Comparison of ENCODE assay signal across 12 cellular contexts in the genomic region with DNA sequence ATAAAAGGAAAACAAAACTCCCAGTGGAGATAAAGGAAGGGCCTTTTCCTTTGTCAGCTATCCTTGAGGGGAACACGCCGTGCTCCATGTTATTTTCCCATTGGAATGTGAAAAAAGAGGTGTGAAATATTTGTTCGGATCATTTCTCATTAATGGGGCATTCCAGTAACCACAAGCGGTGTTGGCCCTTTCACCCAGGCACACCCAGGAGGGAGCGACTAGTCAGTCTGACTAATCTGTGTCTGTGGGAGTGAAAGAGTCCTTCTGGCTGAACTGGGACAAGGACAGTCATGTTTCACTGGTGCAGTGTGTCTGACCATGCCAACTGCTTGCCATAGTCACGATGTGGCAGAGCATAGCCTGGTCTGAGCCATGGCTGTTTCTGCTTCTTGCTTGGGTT. TPM values are rescaled to one million over a fixed set of nuclear protein-coding genes. Genes with fewer than 3 reads are reported as not detected.
DNase-seq lines count a peak whose midpoint lies in the region; ATAC-seq, FAIRE-seq and TF ChIP-seq lines count a peak whose summit lies in the region.
"Had no signal": no experiment of that assay in that cellular context is flagged by ENCODE, and none has a peak within 500 bp of the region (broad histone marks: within the 10 kb centered on the region; RNA-seq: fewer than 3 reads in every experiment).

No MANE protein-coding gene starts in this region.

- POLR2A ChIA-PET in A549 (lab: Yijun Ruan, JAX) = interaction anchor here (0.6 to 1.9 kb wide), 2 partner anchors 17 to 439 kb away, joined by 4 to 6 read pairs; no protein-coding TSS in a partner anchor
- POLR2A ChIA-PET in IMR-90 (lab: Charles Lee; ENCODE audit: unreplicated experiment) = interaction anchor here (0.6 kb wide), 1 partner anchor 340 kb away, joined by 5 read pairs; no protein-coding TSS in a partner anchor

- peak overlapping the region; percentile 52; the same call in 1 of the 3 replicates for H2BK15ac ChIP-seq in IMR-90 (ENCODE audit: low read depth, low read length)

- no peak for TF ChIP-seq RAD21 in A549 (conservative IDR thresholded peaks at IDR 0.05 in 1 of 2, IDR thresholded peaks at IDR 0.05 in 1 of 2)
- TF ChIP-seq RAD21 in IMR-90 (IDR thresholded peaks at IDR 0.05; ENCODE audit: low read length) = no peak

- peak; percentile 54 for FAIRE-seq in A549 (lab: Jason Lieb, UNC)

- H3K14ac ChIP-seq in IMR-90 (replicated peaks; ENCODE audit: low read depth, low read length) = peak overlapping the region; percentile 14; the same call in 1 of the 2 replicates

- H3K4me2 ChIP-seq in A549 (peak overlapping the region; percentile 37), IMR-90 (ENCODE audit: low read depth, low read length) (0 out of 2 replicates have a peak overlapping the region, but pooled peaks have one; percentile 21)

- no peak for TF ChIP-seq CTCF in A549 (IDR thresholded peaks at IDR 0.05)
- TF ChIP-seq CTCF in IMR-90 (conservative IDR thresholded peaks at IDR 0.05; ENCODE audit: low read depth, low read length) = no peak
- TF ChIP-seq CTCF in cardiac fibroblast (IDR thresholded peaks at IDR 0.05; ENCODE audit: low read depth, low read length) = no peak
- no peak for TF ChIP-seq CTCF in vagina (IDR thresholded peaks at IDR 0.05)

- no peak overlapping the region for H4K5ac ChIP-seq in IMR-90 (ENCODE audit: low read depth, low read length)

- H3K27ac ChIP-seq in A549 (peak overlapping the region; percentile 35 to 75), IMR-90 (ENCODE audit: insufficient read depth, low read length) (no peak overlapping the region), vagina (no peak overlapping the region)
- H3K27ac ChIP-seq in effector memory CD4-positive, alpha-beta T cell (ENCODE audit: insufficient read depth, low read length, poor library complexity, severe bottlenecking) = no peak overlapping the region
- H3K27ac ChIP-seq: cardiac muscle cell, SK-N-MC had no signal

- H2BK5ac ChIP-seq in IMR-90 (ENCODE audit: low read depth, low read length, poor library complexity, severe bottlenecking) = no peak overlapping the region

- H3K56ac ChIP-seq in IMR-90 (ENCODE audit: extremely low read depth, insufficient read depth, low read length) = no peak overlapping the region

- H3K4me1 ChIP-seq in A549 = peaks cover 33% of the 10 kb centered on the region
- H3K4me1 ChIP-seq in IMR-90 (ENCODE audit: control insufficient read depth, insufficient read depth, low read length) = peaks cover 5% of the 10 kb centered on the region
- H3K4me1 ChIP-seq in vagina = peaks cover 15% of the 10 kb centered on the region
- H3K4me1 ChIP-seq in effector memory CD4-positive, alpha-beta T cell (ENCODE audit: control insufficient read depth, insufficient read depth, low read length, poor library complexity, severe bottlenecking) = no peaks in the 10 kb centered on the region

- TF ChIP-seq EP300 in A549 (IDR thresholded peaks at IDR 0.05) = no peak

- H4K8ac ChIP-seq in IMR-90 (ENCODE audit: low read depth in 2 of 2, low read length in 2 of 2) = peak overlapping the region in 1 of 2 experiments; percentile 19; a peak in 1 of 4 replicates

- in situ Hi-C loops in IMR-90 (cut with MboI; ENCODE audit: low sequenced_read_pairs) = no loop called here

- intact Hi-C loops in IMR-90 (cut with micrococcal nuclease) (no loop called here), vagina (cut with DNase I) (no loop called here)

- peak overlapping the region; percentile 25; the same call in 1 of the 2 replicates for H4K91ac ChIP-seq in IMR-90 (ENCODE audit: insufficient read depth, low read depth, low read length)

- H3K4ac ChIP-seq in IMR-90 (ENCODE audit: low read depth, low read length) = peak overlapping the region; percentile 9

- no peaks in the 10 kb centered on the region for H3K79me1 ChIP-seq in IMR-90 (ENCODE audit: low read depth in 1 of 2, low read length in 2 of 2)

- H2AK9ac ChIP-seq in IMR-90 (replicated peaks; ENCODE audit: low read depth, low read length, poor library complexity) = no peak overlapping the region

- H3K36me3 ChIP-seq in IMR-90 (ENCODE audit: control insufficient read depth, insufficient read depth, low read length) (no peaks in the 10 kb centered on the region), vagina (no peaks in the 10 kb centered on the region)
- no peaks in the 10 kb centered on the region for H3K36me3 ChIP-seq in effector memory CD4-positive, alpha-beta T cell (ENCODE audit: control insufficient read depth, insufficient read depth, low read length)
- H3K36me3 ChIP-seq: cardiac muscle cell had no signal

- CTCF ChIA-PET in A549 (lab: Yijun Ruan, JAX) = interaction anchor here (0.6 to 2.9 kb wide), 6 partner anchors 10 to 150 kb away, joined by 3 to 15 read pairs (median 5); no protein-coding TSS in a partner anchor
- CTCF ChIA-PET in IMR-90 (lab: Yijun Ruan, JAX) = no interaction called here

- H2AK5ac ChIP-seq in IMR-90 (ENCODE audit: low read depth, low read length) = peak overlapping the region; percentile 26

- H3K9ac ChIP-seq in IMR-90 (ENCODE audit: low read depth, low read length) = no peak overlapping the region

- H3K23ac ChIP-seq in IMR-90 (ENCODE audit: low read depth, low read length) = peak overlapping the region; percentile 48; the same call in 1 of the 2 replicates

- BruUV-seq in IMR-90 (replicated peaks; lab: Mats Ljungman, UMichigan) = no TSS peak

- H2BK120ac ChIP-seq in IMR-90 (ENCODE audit: low read depth, low read length) = peak overlapping the region; percentile 9; the same call in 1 of the 2 replicates

- H2AFZ ChIP-seq in IMR-90 (replicated peaks; ENCODE audit: low read length, poor library complexity) = peak overlapping the region; percentile 16

- TF ChIP-seq POLR2A in A549 (IDR thresholded peaks at IDR 0.05; ENCODE audit: low read length) (no peak), IMR-90 (IDR thresholded peaks at IDR 0.05; ENCODE audit: low read depth, low read length) (no peak), vagina (IDR thresholded peaks at IDR 0.05) (no peak)

- H2BK20ac ChIP-seq in IMR-90 (ENCODE audit: low read depth, low read length) = peak overlapping the region; percentile 6

- DNase-seq in A549 (ENCODE audit: low read depth in 1 of 2, low spot score in 1 of 2) = peak; percentile 64 to 79
- peak; percentile 64 for DNase-seq in IMR-90
- peak; percentile 76 to 86 for DNase-seq in cardiac fibroblast (ENCODE audit: low read depth in 2 of 2)
- DNase-seq in kidney glomerular epithelial cell (lab: John Stamatoyannopoulos, UW) = peak; percentile 82
- no peak for DNase-seq in vagina (ENCODE audit: extremely low spot score in 2 of 2)
- no peak for DNase-seq in Ammon's horn (ENCODE audit: low spot score)
- DNase-seq in effector memory CD4-positive, alpha-beta T cell = no peak
- DNase-seq: activated CD8-positive, alpha-beta memory T cell treated with anti-CD3 and anti-CD28 coated beads for 24 hours; NCI-H1694 treated with DMSO at 0.1 percent for 48 hours had no signal

- peaks cover 25% of the 10 kb centered on the region for H3K27me3 ChIP-seq in IMR-90 (ENCODE audit: control insufficient read depth, insufficient read depth, low read length)
- H3K27me3 ChIP-seq in vagina = no peaks in the 10 kb centered on the region
- H3K27me3 ChIP-seq in effector memory CD4-positive, alpha-beta T cell (replicated peaks; ENCODE audit: control insufficient read depth, insufficient read depth, low read length, poor library complexity, severe bottlenecking) = no peaks in the 10 kb centered on the region
- H3K27me3 ChIP-seq: cardiac muscle cell had no signal

- H3K4me3 ChIP-seq in A549 = no peak overlapping the region
- no peak overlapping the region for H3K4me3 ChIP-seq in IMR-90 (ENCODE audit: insufficient read depth, low read depth, low read length)
- no peak overlapping the region for H3K4me3 ChIP-seq in cardiac fibroblast (replicated peaks in 1 of 2; ENCODE audit: low read depth in 2 of 2, low read length in 2 of 2)
- no peak overlapping the region for H3K4me3 ChIP-seq in vagina
- H3K4me3 ChIP-seq in effector memory CD4-positive, alpha-beta T cell (ENCODE audit: insufficient read depth, low read depth, low read length, poor library complexity, severe bottlenecking) = no peak overlapping the region
- H3K4me3 ChIP-seq: cardiac muscle cell, SK-N-MC had no signal

- dilution Hi-C loops in IMR-90 (cut with HindIII; ENCODE audit: low sequenced_read_pairs, unreplicated experiment) = no loop called here

- H3K18ac ChIP-seq in IMR-90 (ENCODE audit: low read depth, low read length) = no peak overlapping the region

- peak; percentile 46 to 71; a peak in 4 of 6 replicates for ATAC-seq in A549
- peak; percentile 89 for ATAC-seq in IMR-90 (ENCODE audit: low read depth)
- ATAC-seq in HG03565 (IDR thresholded peaks at IDR 0.05; ENCODE audit: unreplicated experiment) = no peak

- H3K9me3 ChIP-seq in A549 (no peaks in the 10 kb centered on the region), IMR-90 (ENCODE audit: control insufficient read depth, insufficient read depth, low read length) (peaks cover 6% of the 10 kb centered on the region), vagina (no peaks in the 10 kb centered on the region)
- H3K9me3 ChIP-seq in effector memory CD4-positive, alpha-beta T cell (ENCODE audit: control insufficient read depth, low read length) = no peaks in the 10 kb centered on the region

- no peaks in the 10 kb centered on the region for H4K20me1 ChIP-seq in IMR-90 (ENCODE audit: insufficient read depth, low read length)

- H3K9me1 ChIP-seq in IMR-90 (ENCODE audit: insufficient read depth, low read length) = peaks cover 4% of the 10 kb centered on the region; the same call in 1 of the 2 replicates

- 4% methylated on average over 6 of the region's 6 CpGs for WGBS in A549 (ENCODE audit: missing lambda C conversion rate)
- no CpG with 5 or more reads among the region's 6 CpGs for WGBS in IMR-90 (ENCODE audit: extremely low coverage in 2 of 2, insufficient read length in 1 of 2), 2 experiments

TF ChIP-seq in A549, 52 proteins besides CTCF, POLR2A, EP300 and RAD21 (continues in another document):
- no peak for TF ChIP-seq HEYL (CRISPR knock-in tag; IDR thresholded peaks at IDR 0.05)
- TF ChIP-seq HOXB13 (CRISPR knock-in tag; IDR thresholded peaks at IDR 0.05; ENCODE audit: low read depth) = no peak; the same call in 1 of the 2 replicates
- no peak for TF ChIP-seq CBX2 (IDR thresholded peaks at IDR 0.05; ENCODE audit: borderline replicate concordance, low read depth)

TF ChIP-seq in IMR-90, 13 proteins besides CTCF, POLR2A, EP300 and RAD21 (continues in another document):
- TF ChIP-seq MAZ (IDR thresholded peaks at IDR 0.05; ENCODE audit: borderline replicate concordance, low read depth, low read length) (no peak), RCOR1 (IDR thresholded peaks at IDR 0.05; ENCODE audit: insufficient replicate concordance, low read length) (no peak)

RNA-seq across cellular contexts. Expression of a gene that starts 13.0 kb away (rescaled TPM):
- 102 and 111 TPM in 2 replicates for polyA plus RNA-seq in A549 (2011; rRNA removed)
- polyA plus RNA-seq in A549 (2012; cell fraction: cytosol; rRNA removed) = 109 and 120 TPM in 2 replicates
- polyA plus RNA-seq in A549 (2012; cell fraction: nucleus; rRNA removed) = 106 and 116 TPM in 2 replicates
- 82.2 to 113 TPM (median 92.3 TPM) in 3 replicates for polyA plus RNA-seq in A549 (2017; fragmentation: RNase III; extraction: RNeasy Plus Mini Kit Qiagen cat#74134 plus additional on column Dnase treatment)
- polyA minus RNA-seq in A549 (2011; rRNA and poly(A)+ RNA removed) = 164 and 190 TPM in 2 replicates
- 6.1 and 6.8 TPM in 2 replicates for total RNA-seq in IMR-90 (2012; rRNA removed)
- polyA plus RNA-seq in IMR-90 (2012; rRNA removed) = 5.8 and 12.5 TPM in 2 replicates
- polyA plus RNA-seq in IMR-90 (2012; cell fraction: cytosol; rRNA removed) = 3.3 and 5.6 TPM in 2 replicates
- polyA plus RNA-seq in IMR-90 (2012; cell fraction: nucleus; rRNA removed; ENCODE audit: low replicate concordance) = 7.1 and 13.0 TPM in 2 replicates
- total RNA-seq in vagina = 13.3 TPM
- polyA plus RNA-seq: cardiac muscle cell had no signal

Comparison
In these comparisons a context has a peak if more than half of its experiments do, and no peak if none do; other contexts are left out.
1. DNase-seq: peak in A549 (2 of 2), IMR-90 (single experiment), cardiac fibroblast (2 of 2) and kidney glomerular epithelial cell (single experiment); none in vagina (0 of 2), Ammon's horn (single experiment) and effector memory CD4-positive, alpha-beta T cell (0 of 3).
2. H3K27ac ChIP-seq: peak in A549 (2 of 2); none in IMR-90 (single experiment), vagina (single experiment) and effector memory CD4-positive, alpha-beta T cell (single experiment).